11 cellular contexts compared by ENCODE assay signal in genomic region chr3:15063238-15063637, GRCh38. TPM values are rescaled to one million over a fixed set of nuclear protein-coding genes. Genes with fewer than 3 reads are reported as not detected.
DNase-seq lines count a peak whose midpoint lies in the region; ATAC-seq and TF ChIP-seq lines count a peak whose summit lies in the region.
"Had no signal": no experiment of that assay in that cellular context is flagged by ENCODE, and none has a peak within 500 bp of the region (broad histone marks: within the 10 kb centered on the region; RNA-seq: fewer than 3 reads in every experiment).

No MANE protein-coding gene starts in this region.

- H3K9ac ChIP-seq in DND-41 (ENCODE audit: low read depth, low read length) (peak overlapping the region; percentile 99), MM.1S (ENCODE audit: low read length) (no peak overlapping the region; the same call in 1 of the 2 replicates), neural progenitor cell (no peak overlapping the region)

- H3K27me3 Mint-ChIP-seq in effector memory CD8-positive, alpha-beta T cell, result no peaks in the 10 kb centered on the region
- H3K27me3 Mint-ChIP-seq in neural progenitor cell (ENCODE audit: insufficient read depth, low read depth), result peaks cover 3% of the 10 kb centered on the region

- peaks cover 13% of the 10 kb centered on the region; the same call in 1 of the 2 replicates for H4K20me1 ChIP-seq in DND-41 (ENCODE audit: insufficient read depth, low read length)
- 0 out of 2 replicates have a peak, but pooled peaks cover 3% of the 10 kb centered on the region for H4K20me1 ChIP-seq in MM.1S (ENCODE audit: insufficient read depth, low read length)
- no peaks in the 10 kb centered on the region for H4K20me1 ChIP-seq in neural progenitor cell (ENCODE audit: low read depth)

- peaks cover 26% of the 10 kb centered on the region for H3K36me3 ChIP-seq in DND-41 (ENCODE audit: insufficient read depth, low read length)
- H3K36me3 ChIP-seq in MM.1S (replicated peaks; ENCODE audit: insufficient read depth, low read length), result no peaks in the 10 kb centered on the region
- no peaks in the 10 kb centered on the region for H3K36me3 ChIP-seq in neural progenitor cell
- H3K36me3 ChIP-seq: neutrophil had no signal

- TF ChIP-seq CTCF in DND-41 (IDR thresholded peaks at IDR 0.05; ENCODE audit: borderline replicate concordance, extremely low read depth, low read length, poor library complexity, severe bottlenecking), result no peak
- TF ChIP-seq CTCF in MM.1S (IDR thresholded peaks at IDR 0.05; ENCODE audit: low read length), result no peak
- TF ChIP-seq CTCF in neural progenitor cell (IDR thresholded peaks at IDR 0.05), result no peak

- no peaks in the 10 kb centered on the region for H3K9me2 ChIP-seq in MM.1S (replicated peaks; ENCODE audit: insufficient read depth, low read length)

- H3K4me2 ChIP-seq in DND-41 (ENCODE audit: insufficient read depth, low read length), result peak overlapping the region; percentile 98
- peak overlapping the region; percentile 81 for H3K4me2 ChIP-seq in MM.1S (ENCODE audit: low read depth, low read length)
- H3K4me2 ChIP-seq in neural progenitor cell, result peak overlapping the region; percentile 86

- no peak for ATAC-seq in DND-41 (ENCODE audit: insufficient read depth, low read depth)
- ATAC-seq in effector memory CD8-positive, alpha-beta T cell (replicated peaks), result no peak
- no peak for ATAC-seq in HG03354 (IDR thresholded peaks at IDR 0.05; ENCODE audit: poor library complexity, severe bottlenecking, unreplicated experiment)
- ATAC-seq in HG02571 (IDR thresholded peaks at IDR 0.05; ENCODE audit: unreplicated experiment), result no peak

- peaks cover 16 to 17% of the 10 kb centered on the region in 2 donors for H3K4me1 Mint-ChIP-seq in effector memory CD8-positive, alpha-beta T cell (ENCODE audit: low read depth in 2 of 2)
- H3K4me1 Mint-ChIP-seq in neural progenitor cell, result peaks cover 18% of the 10 kb centered on the region

- peak overlapping the region in 1 of 2 experiments; percentile 100; a peak in 3 of 4 replicates for H3K4me3 ChIP-seq in DND-41 (ENCODE audit: low read depth in 1 of 2, low read length in 2 of 2)
- H3K4me3 ChIP-seq in MM.1S (ENCODE audit: low read length), result peak overlapping the region; percentile 92; the same call in 1 of the 2 replicates
- H3K4me3 ChIP-seq in neural progenitor cell, result no peak overlapping the region

- no peaks in the 10 kb centered on the region for H3K9me3 ChIP-seq in DND-41 (ENCODE audit: insufficient read depth, low read length, severe bottlenecking)
- H3K9me3 ChIP-seq in MM.1S (replicated peaks; ENCODE audit: insufficient read depth, low read length), result no peaks in the 10 kb centered on the region
- H3K9me3 ChIP-seq in neural progenitor cell (ENCODE audit: low read depth), result no peaks in the 10 kb centered on the region
- H3K9me3 ChIP-seq: neutrophil had no signal

- H3K27ac Mint-ChIP-seq in effector memory CD8-positive, alpha-beta T cell, result peak overlapping the region in 1 of 2 donors; percentile 94
- H3K27ac Mint-ChIP-seq in neural progenitor cell, result no peak overlapping the region

- H3K27ac ChIP-seq in DND-41 (ENCODE audit: low read length) (peak overlapping the region; percentile 5; the same call in 1 of the 2 replicates), MM.1S (ENCODE audit: low read length) (no peak overlapping the region), neural progenitor cell (no peak overlapping the region)
- H3K27ac ChIP-seq: neutrophil had no signal

- DNase-seq in DND-41, result no peak
- DNase-seq in MM.1S, result no peak
- DNase-seq in effector memory CD8-positive, alpha-beta T cell, result no peak
- DNase-seq in neural progenitor cell (ENCODE audit: low spot score), result no peak
- no peak for DNase-seq in NCI-H524 treated with DMSO at 0.1 percent for 48 hours (lab: John Stamatoyannopoulos, UW)
- DNase-seq in NCI-H146 treated with DMSO at 0.1 percent for 48 hours (lab: John Stamatoyannopoulos, UW; ENCODE audit: unreplicated experiment), result no peak
- DNase-seq: activated gamma-delta T cell; stimulated activated CD8-positive, alpha-beta memory T cell treated with anti-CD3 and anti-CD28 coated beads, Interleukin-4, amount 100 ng/mL, for 48 hours had no signal

- peaks cover 16% of the 10 kb centered on the region for H3K36me3 Mint-ChIP-seq in effector memory CD8-positive, alpha-beta T cell (ENCODE audit: insufficient read depth)
- H3K36me3 Mint-ChIP-seq in neural progenitor cell, result peaks cover 25% of the 10 kb centered on the region

- H3F3A ChIP-seq in MM.1S (ENCODE audit: insufficient read depth, low read length) (no peaks in the 10 kb centered on the region), neural progenitor cell (ENCODE audit: low read depth) (no peaks in the 10 kb centered on the region)

- no peaks in the 10 kb centered on the region for H3K9me3 Mint-ChIP-seq in effector memory CD8-positive, alpha-beta T cell
- H3K9me3 Mint-ChIP-seq in neural progenitor cell, result peaks cover 6% of the 10 kb centered on the region

- H3K4me3 Mint-ChIP-seq in effector memory CD8-positive, alpha-beta T cell, result peak overlapping the region; percentile 93 to 96
- peak overlapping the region; percentile 96 for H3K4me3 Mint-ChIP-seq in neural progenitor cell

- H3K79me2 ChIP-seq in DND-41 (ENCODE audit: insufficient read depth, low read length) (peaks cover 51% of the 10 kb centered on the region), MM.1S (ENCODE audit: low read length) (peaks cover 50% of the 10 kb centered on the region), neural progenitor cell (ENCODE audit: low read depth) (peaks cover 39% of the 10 kb centered on the region)

- H3K4me1 ChIP-seq in DND-41 (ENCODE audit: insufficient read depth, low read length), result peaks cover 27% of the 10 kb centered on the region
- H3K4me1 ChIP-seq in MM.1S (ENCODE audit: low read length), result peaks cover 5% of the 10 kb centered on the region
- peaks cover 14% of the 10 kb centered on the region for H3K4me1 ChIP-seq in neural progenitor cell

- H3K27me3 ChIP-seq in DND-41 (ENCODE audit: insufficient read depth, low read length, poor library complexity), result no peaks in the 10 kb centered on the region
- H3K27me3 ChIP-seq in MM.1S (replicated peaks; ENCODE audit: insufficient read depth, low read length), result no peaks in the 10 kb centered on the region
- H3K27me3 ChIP-seq in neural progenitor cell, result peaks cover 11% of the 10 kb centered on the region
- H3K27me3 ChIP-seq: neutrophil had no signal

- H2AFZ ChIP-seq in DND-41 (ENCODE audit: low read depth, low read length), result no peak overlapping the region
- H2AFZ ChIP-seq in MM.1S (ENCODE audit: low read length), result no peak overlapping the region
- no peak overlapping the region for H2AFZ ChIP-seq in neural progenitor cell (replicated peaks)

RNA-seq across cellular contexts. Expression of gene MRPS25, which starts 1.9 kb away (rescaled TPM):
- total RNA-seq in neural progenitor cell (ENCODE audit: low replicate concordance), result 24.3 and 28.9 TPM in 2 replicates

RNA-seq across cellular contexts. Expression of gene RBSN, which starts 35.7 kb away (rescaled TPM):
- 29.8 and 35.4 TPM in 2 replicates for total RNA-seq in neural progenitor cell (ENCODE audit: low replicate concordance)
